Comparison of ENCODE assay signal across 10 cellular contexts in the genomic region with DNA sequence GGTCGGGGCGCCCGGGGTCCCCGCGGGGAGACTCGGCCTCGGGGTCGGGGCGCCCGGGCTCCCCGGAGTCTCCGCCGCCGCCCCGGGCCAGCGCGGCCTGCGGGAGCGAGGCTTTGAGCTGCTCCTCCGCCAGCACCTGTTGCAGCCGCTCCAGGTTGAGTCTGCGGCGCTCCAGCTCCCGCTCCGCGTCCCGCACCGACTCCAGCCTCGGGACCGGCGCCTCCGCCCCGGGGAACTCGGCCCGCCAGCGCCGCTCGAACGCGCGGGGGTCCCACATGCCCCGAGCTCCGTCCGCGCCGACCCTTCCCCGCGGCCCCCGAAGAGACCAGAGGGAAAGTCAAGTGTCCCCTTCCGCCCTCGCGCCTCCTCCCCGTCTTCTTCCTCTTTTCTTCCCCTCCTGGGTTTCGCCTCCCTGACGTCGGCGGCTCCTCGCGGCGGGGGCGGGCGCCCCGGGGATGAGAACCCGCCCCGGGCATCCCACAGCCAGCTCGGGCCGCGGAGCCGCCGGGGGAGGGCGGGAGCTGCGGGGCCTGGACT. TPM values are rescaled to one million over a fixed set of nuclear protein-coding genes. Genes with fewer than 3 reads are reported as not detected.
A peak's percentile ranks its signal among the peaks of the same experiment; 100 is the strongest.
DNase-seq lines count a peak whose midpoint lies in the region; ATAC-seq and TF ChIP-seq lines count a peak whose summit lies in the region.
"Had no signal": no experiment of that assay in that cellular context is flagged by ENCODE, and none has a peak within 500 bp of the region (broad histone marks: within the 10 kb centered on the region; RNA-seq: fewer than 3 reads in every experiment).

No MANE protein-coding gene starts in this region.

- no peak overlapping the region for H3K27ac ChIP-seq in cardiac muscle cell

- CTCF ChIA-PET in Calu3 (lab: Charles Lee): interaction anchor here (0.7 kb wide), 1 partner anchor 173 kb away, joined by 3 read pairs; no protein-coding TSS in a partner anchor

- DNase-seq in Calu3: peak; percentile 43
- DNase-seq in NCI-H226: peak; percentile 77
- DNase-seq in activated T-cell treated with anti-CD3 and anti-CD28 coated beads, Interleukin-2, amount 50 U/mL, for 72 hours: peak; percentile 48 to 56
- DNase-seq in cardiac muscle cell (ENCODE audit: low read depth in 1 of 2, low spot score in 1 of 2): peak; percentile 13 to 34
- DNase-seq in posterior vena cava (ENCODE audit: low spot score): peak; percentile 93
- DNase-seq in BE2C: no peak

- H3K4me3 ChIP-seq in cardiac muscle cell (peak overlapping the region; percentile 43), BE2C (ENCODE audit: low read depth, low read length) (no peak overlapping the region)

- no peaks in the 10 kb centered on the region for H3K9me3 ChIP-seq in cardiac muscle cell (ENCODE audit: low read depth)
- H3K9me3 ChIP-seq in BE2C: no peaks in the 10 kb centered on the region

- H3K27me3 Mint-ChIP-seq in Calu3 (ENCODE audit: unreplicated experiment): peaks cover 64% of the 10 kb centered on the region
- H3K27me3 Mint-ChIP-seq in activated T-cell treated with anti-CD3 and anti-CD28 coated beads, Interleukin-2, amount 50 U/mL, for 72 hours (ENCODE audit: low read depth): peaks cover 49% of the 10 kb centered on the region

- H3K36me3 Mint-ChIP-seq in Calu3 (ENCODE audit: insufficient read depth, unreplicated experiment): peaks cover 24% of the 10 kb centered on the region
- peaks cover 0 to 3% of the 10 kb centered on the region in 2 donors for H3K36me3 Mint-ChIP-seq in activated T-cell treated with anti-CD3 and anti-CD28 coated beads, Interleukin-2, amount 50 U/mL, for 72 hours (ENCODE audit: insufficient read depth in 2 of 2)

- no peak overlapping the region for H3K27ac Mint-ChIP-seq in Calu3 (ENCODE audit: unreplicated experiment)
- H3K27ac Mint-ChIP-seq in activated T-cell treated with anti-CD3 and anti-CD28 coated beads, Interleukin-2, amount 50 U/mL, for 72 hours: no peak overlapping the region

- H3K36me3 ChIP-seq in cardiac muscle cell: no peaks in the 10 kb centered on the region
- no peaks in the 10 kb centered on the region for H3K36me3 ChIP-seq in BE2C

- no peaks in the 10 kb centered on the region for H3K4me1 ChIP-seq in cardiac muscle cell (ENCODE audit: low read depth)
- H3K4me1 ChIP-seq in BE2C: no peaks in the 10 kb centered on the region

- peak overlapping the region; percentile 83 for H3K4me3 Mint-ChIP-seq in Calu3 (ENCODE audit: low read depth, unreplicated experiment)
- H3K4me3 Mint-ChIP-seq in activated T-cell treated with anti-CD3 and anti-CD28 coated beads, Interleukin-2, amount 50 U/mL, for 72 hours: peak overlapping the region; percentile 70 to 71

- H3K4me1 Mint-ChIP-seq in Calu3 (ENCODE audit: low read depth, unreplicated experiment): peaks cover 24% of the 10 kb centered on the region
- H3K4me1 Mint-ChIP-seq in activated T-cell treated with anti-CD3 and anti-CD28 coated beads, Interleukin-2, amount 50 U/mL, for 72 hours (ENCODE audit: low read depth): peaks cover 12% of the 10 kb centered on the region

- no peaks in the 10 kb centered on the region for H3K9me3 Mint-ChIP-seq in Calu3 (ENCODE audit: low read depth, unreplicated experiment)
- no peaks in the 10 kb centered on the region for H3K9me3 Mint-ChIP-seq in activated T-cell treated with anti-CD3 and anti-CD28 coated beads, Interleukin-2, amount 50 U/mL, for 72 hours

- intact Hi-C loops in Calu3 (cut with micrococcal nuclease; ENCODE audit: unreplicated experiment) (no loop called here), posterior vena cava (cut with DNase I) (no loop called here)

- ATAC-seq in GM21528 (IDR thresholded peaks at IDR 0.05; ENCODE audit: low FRiP score, unreplicated experiment) (peak; percentile 47), HG03045 (IDR thresholded peaks at IDR 0.05; ENCODE audit: unreplicated experiment) (no peak)
- peak; percentile 65 to 69 for ATAC-seq in activated T-cell treated with anti-CD3 and anti-CD28 coated beads, Interleukin-2, amount 50 U/mL, for 72 hours (replicated peaks in 1 of 2)

- BruUV-seq in Calu3 (replicated peaks; lab: Mats Ljungman, UMichigan): no TSS peak

- TF ChIP-seq CTCF in Calu3 (IDR thresholded peaks at IDR 0.05; ENCODE audit: unreplicated experiment) (no peak), cardiac muscle cell (IDR thresholded peaks at IDR 0.05; ENCODE audit: low read depth, low read length) (no peak), BE2C (IDR thresholded peaks at IDR 0.05; ENCODE audit: low read depth, low read length) (no peak)

- peaks cover 73% of the 10 kb centered on the region for H3K27me3 ChIP-seq in cardiac muscle cell
- H3K27me3 ChIP-seq in BE2C: peaks cover 56% of the 10 kb centered on the region

RNA-seq across cellular contexts. Expression of a gene that starts 40.8 kb away (rescaled TPM):
- total RNA-seq in Calu3 (2022): not detected in 2 replicates
- total RNA-seq in activated T-cell treated with anti-CD3 and anti-CD28 coated beads, Interleukin-2, amount 50 U/mL, for 72 hours: not detected
- total RNA-seq in cardiac muscle cell: 0.39 and 0.92 TPM in 2 replicates
- not detected in 2 replicates for polyA plus RNA-seq in cardiac muscle cell
- total RNA-seq in posterior vena cava: not detected
- polyA plus RNA-seq in BE2C (2012; ENCODE audit: insufficient read depth, insufficient read length, low read depth): not detected
- total RNA-seq: NCI-H460, renal cortical epithelial cell had no signal

RNA-seq across cellular contexts. Expression of a gene that starts 49.6 kb away (rescaled TPM):
- total RNA-seq in Calu3 (2022) (76.3 and 92.7 TPM in 2 replicates), cardiac muscle cell (55.4 and 67.5 TPM in 2 replicates), posterior vena cava (100 to 1,000 TPM in 1 of 2 donors, 10 to 100 TPM in 1; 99.1 to 146 TPM)
- total RNA-seq in activated T-cell treated with anti-CD3 and anti-CD28 coated beads, Interleukin-2, amount 50 U/mL, for 72 hours: 10 to 100 TPM; 65.8 to 70.8 TPM
- 23.5 and 36.1 TPM in 2 replicates for polyA plus RNA-seq in cardiac muscle cell
- polyA plus RNA-seq in BE2C (2012; ENCODE audit: insufficient read depth, insufficient read length, low read depth): 34.7 TPM

RNA-seq across cellular contexts. Expression of a gene that starts 50.0 kb away (rescaled TPM):
- total RNA-seq in Calu3 (2022) (not detected in 2 replicates), cardiac muscle cell (not detected in 2 replicates), posterior vena cava (1 to 10 TPM in 1 of 2 donors, under 1 TPM in 1; 0.67 to 1.2 TPM)
- total RNA-seq in activated T-cell treated with anti-CD3 and anti-CD28 coated beads, Interleukin-2, amount 50 U/mL, for 72 hours: under 1 TPM; 0.10 to 0.12 TPM
- not detected in 2 replicates for polyA plus RNA-seq in cardiac muscle cell
- polyA plus RNA-seq in BE2C (2012; ENCODE audit: insufficient read depth, insufficient read length, low read depth): not detected
- total RNA-seq: NCI-H460, renal cortical epithelial cell had no signal
